ENCODE assay signal across 11 cellular contexts in genomic region chr1:67747667-67748066, GRCh38.
DNase-seq lines count a peak whose midpoint lies in the region; ATAC-seq and TF ChIP-seq lines count a peak whose summit lies in the region.
"Had no signal": no experiment of that assay in that cellular context is flagged by ENCODE, and none has a peak within 500 bp of the region (broad histone marks: within the 10 kb centered on the region; RNA-seq: fewer than 3 reads in every experiment).

No MANE protein-coding gene starts in this region.

- H3K56ac ChIP-seq in IMR-90 (ENCODE audit: extremely low read depth, insufficient read depth, low read length): peak overlapping the region; percentile 78; the same call in 1 of the 2 replicates

- no peak for TF ChIP-seq RAD21 in IMR-90 (IDR thresholded peaks at IDR 0.05; ENCODE audit: low read length)

- H3K36me3 ChIP-seq in IMR-90 (ENCODE audit: control insufficient read depth, insufficient read depth, low read length) (no peaks in the 10 kb centered on the region), mammary epithelial cell (ENCODE audit: insufficient read depth, low read length) (peaks cover 4% of the 10 kb centered on the region), right lobe of liver (no peaks in the 10 kb centered on the region), thyroid gland (no peaks in the 10 kb centered on the region)

- no peak overlapping the region; the same call in 2 of the 3 replicates for H2BK15ac ChIP-seq in IMR-90 (ENCODE audit: low read depth, low read length)

- POLR2A ChIA-PET in IMR-90 (lab: Charles Lee; ENCODE audit: unreplicated experiment): no interaction called here

- H2AK9ac ChIP-seq in IMR-90 (replicated peaks; ENCODE audit: low read depth, low read length, poor library complexity): no peak overlapping the region

- peak overlapping the region; percentile 37; the same call in 1 of the 2 replicates for H3K4me2 ChIP-seq in IMR-90 (ENCODE audit: low read depth, low read length)
- peak overlapping the region; percentile 91 for H3K4me2 ChIP-seq in mammary epithelial cell (ENCODE audit: insufficient read depth, low read depth, low read length)

- H3K4me3 ChIP-seq in IMR-90 (ENCODE audit: insufficient read depth, low read depth, low read length) (no peak overlapping the region), mammary epithelial cell (replicated peaks in 1 of 3; ENCODE audit: insufficient read depth in 1 of 3, low read depth in 2 of 3, low read length in 3 of 3) (no peak overlapping the region), right lobe of liver (peak overlapping the region in 1 of 3 donors; percentile 35), thyroid gland (replicated peaks in 1 of 3) (no peak overlapping the region)

- H2AFZ ChIP-seq in IMR-90 (replicated peaks; ENCODE audit: low read length, poor library complexity) (no peak overlapping the region), mammary epithelial cell (ENCODE audit: low read depth, low read length) (no peak overlapping the region)

- WGBS in IMR-90 (ENCODE audit: extremely low coverage in 2 of 2, insufficient read length in 1 of 2), 2 experiments: no CpG with 5 or more reads among the region's 2 CpGs
- WGBS in mammary epithelial cell (ENCODE audit: low coverage, missing lambda C conversion rate): 3% methylated on average over 2 of the region's 2 CpGs
- 28% methylated on average over 2 of the region's 2 CpGs for WGBS in right lobe of liver (ENCODE audit: insufficient coverage, low coverage, low lambda C conversion rate, missing lambda C conversion rate)
- 69 to 91% methylated on average over 2 of the region's 2 CpGs for WGBS in thyroid gland, 2 donors

- dilution Hi-C loops in IMR-90 (cut with HindIII; ENCODE audit: low sequenced_read_pairs, unreplicated experiment) (no loop called here), mammary epithelial cell (cut with HindIII; ENCODE audit: low sequenced_read_pairs) (no loop called here)

- BruUV-seq in IMR-90 (replicated peaks; lab: Mats Ljungman, UMichigan) (no TSS peak), mammary epithelial cell (replicated peaks; lab: Mats Ljungman, UMichigan) (no TSS peak)

- H4K91ac ChIP-seq in IMR-90 (ENCODE audit: insufficient read depth, low read depth, low read length): peak overlapping the region; percentile 80

- H3K4ac ChIP-seq in IMR-90 (ENCODE audit: low read depth, low read length): peak overlapping the region; percentile 75

- H2AK5ac ChIP-seq in IMR-90 (ENCODE audit: low read depth, low read length): no peak overlapping the region

- H3K9me3 ChIP-seq in IMR-90 (ENCODE audit: control insufficient read depth, insufficient read depth, low read length): no peaks in the 10 kb centered on the region
- H3K9me3 ChIP-seq in mammary epithelial cell (replicated peaks; ENCODE audit: insufficient read depth, low read length): no peaks in the 10 kb centered on the region
- H3K9me3 ChIP-seq in right lobe of liver: no peaks in the 10 kb centered on the region
- H3K9me3 ChIP-seq in thyroid gland: no peaks in the 10 kb centered on the region

- peak overlapping the region; percentile 26; the same call in 1 of the 2 replicates for H4K5ac ChIP-seq in IMR-90 (ENCODE audit: low read depth, low read length)

- intact Hi-C loops in IMR-90 (cut with micrococcal nuclease) (loop anchor here (2.0 kb wide), 1 partner anchor 63 kb away; the partner anchor contains the start of gene GADD45A), mammary epithelial cell (cut with micrococcal nuclease) (no loop called here), right lobe of liver (cut with DNase I) (no loop called here), thyroid gland (cut with DNase I) (no loop called here)

- peak overlapping the region; percentile 59 for H2BK20ac ChIP-seq in IMR-90 (ENCODE audit: low read depth, low read length)

- CTCF ChIA-PET in IMR-90 (lab: Yijun Ruan, JAX): interaction anchor here (1.3 kb wide), 1 partner anchor 12 kb away, joined by 3 read pairs; no protein-coding TSS in a partner anchor
- CTCF ChIA-PET in mammary epithelial cell (lab: Charles Lee; ENCODE audit: low non-redundant PET): interaction anchor here (0.5 kb wide), 1 partner anchor 364 kb away, joined by 4 read pairs; no protein-coding TSS in a partner anchor

- peak overlapping the region; percentile 96 for H2BK5ac ChIP-seq in IMR-90 (ENCODE audit: low read depth, low read length, poor library complexity, severe bottlenecking)

- peak overlapping the region; percentile 84; the same call in 1 of the 2 replicates for H3K18ac ChIP-seq in IMR-90 (ENCODE audit: low read depth, low read length)

- peak overlapping the region; percentile 36 for H3K14ac ChIP-seq in IMR-90 (replicated peaks; ENCODE audit: low read depth, low read length)

- peaks cover 17% of the 10 kb centered on the region for H3K9me1 ChIP-seq in IMR-90 (ENCODE audit: insufficient read depth, low read length)

- H3K27me3 ChIP-seq in IMR-90 (ENCODE audit: control insufficient read depth, insufficient read depth, low read length) (no peaks in the 10 kb centered on the region), mammary epithelial cell (ENCODE audit: insufficient read depth, low read length) (no peaks in the 10 kb centered on the region), right lobe of liver (no peaks in the 10 kb centered on the region), thyroid gland (no peaks in the 10 kb centered on the region)

- H3K4me1 ChIP-seq in IMR-90 (ENCODE audit: control insufficient read depth, insufficient read depth, low read length): peaks cover 22% of the 10 kb centered on the region
- peaks cover 58% of the 10 kb centered on the region for H3K4me1 ChIP-seq in mammary epithelial cell (ENCODE audit: insufficient read depth, low read length)
- H3K4me1 ChIP-seq in right lobe of liver: peaks cover 0 to 27% (median 13%) of the 10 kb centered on the region in 4 donors
- H3K4me1 ChIP-seq in thyroid gland: peaks cover 47 to 79% of the 10 kb centered on the region in 2 donors

- 0 out of 2 replicates have a peak, but pooled peaks cover 4% of the 10 kb centered on the region for H4K20me1 ChIP-seq in IMR-90 (ENCODE audit: insufficient read depth, low read length)
- H4K20me1 ChIP-seq in mammary epithelial cell (ENCODE audit: insufficient read depth, low read length): no peaks in the 10 kb centered on the region

- TF ChIP-seq CTCF in IMR-90 (conservative IDR thresholded peaks at IDR 0.05; ENCODE audit: low read depth, low read length) (no peak), mammary epithelial cell (conservative IDR thresholded peaks at IDR 0.05 in 1 of 2, IDR thresholded peaks at IDR 0.05 in 1 of 2; ENCODE audit: extremely low read depth in 1 of 2, insufficient read depth in 1 of 2, low read depth in 1 of 2, low read length in 2 of 2) (no peak), right lobe of liver (IDR thresholded peaks at IDR 0.05) (no peak), thyroid gland (IDR thresholded peaks at IDR 0.05) (no peak)

- DNase-seq in IMR-90 (peak; percentile 72), mammary epithelial cell (no peak), right lobe of liver (no peak), thyroid gland (no peak), medulla oblongata (ENCODE audit: extremely low spot score) (no peak), KG1 (lab: John Stamatoyannopoulos, UW) (no peak), cerebellum (ENCODE audit: low spot score) (no peak)
- DNase-seq: DMS79; effector memory CD4-positive, alpha-beta T cell; kidney glomerular epithelial cell had no signal

- TF ChIP-seq POLR2A in IMR-90 (IDR thresholded peaks at IDR 0.05; ENCODE audit: low read depth, low read length): no peak
- TF ChIP-seq POLR2A in right lobe of liver (IDR thresholded peaks at IDR 0.05): no peak
- TF ChIP-seq POLR2A in thyroid gland (IDR thresholded peaks at IDR 0.05): no peak

- H3K79me2 ChIP-seq in mammary epithelial cell (ENCODE audit: insufficient read depth, low read length): peaks cover 72% of the 10 kb centered on the region

- peak overlapping the region in 1 of 2 experiments; percentile 56; a peak in 2 of 4 replicates for H4K8ac ChIP-seq in IMR-90 (ENCODE audit: low read depth in 2 of 2, low read length in 2 of 2)

- H2BK120ac ChIP-seq in IMR-90 (ENCODE audit: low read depth, low read length): peak overlapping the region; percentile 86

- ATAC-seq in IMR-90 (ENCODE audit: low read depth): peak; percentile 24; the same call in 1 of the 2 replicates
- ATAC-seq in right lobe of liver: no peak
- no peak for ATAC-seq in GM18511 (IDR thresholded peaks at IDR 0.05; ENCODE audit: unreplicated experiment)

- H3K27ac ChIP-seq in IMR-90 (ENCODE audit: insufficient read depth, low read length) (peak overlapping the region; percentile 84; the same call in 1 of the 2 replicates), mammary epithelial cell (ENCODE audit: insufficient read depth, low read depth, low read length) (peak overlapping the region; percentile 100), right lobe of liver (peak overlapping the region; percentile 24 to 78 (median 54)), thyroid gland (peak overlapping the region; percentile 95 to 96 (median 95))

- in situ Hi-C loops in IMR-90 (cut with MboI; ENCODE audit: low sequenced_read_pairs) (no loop called here), mammary epithelial cell (cut with MboI; ENCODE audit: low sequenced_read_pairs in 2 of 2) (no loop called here)

- H3K9ac ChIP-seq in IMR-90 (ENCODE audit: low read depth, low read length): no peak overlapping the region
- H3K9ac ChIP-seq in mammary epithelial cell (ENCODE audit: insufficient read depth, low read length): peak overlapping the region; percentile 95

- peak overlapping the region; percentile 10; the same call in 1 of the 2 replicates for H3K23ac ChIP-seq in IMR-90 (ENCODE audit: low read depth, low read length)

- peaks cover 45 to 83% of the 10 kb centered on the region in 2 experiments for H3K79me1 ChIP-seq in IMR-90 (ENCODE audit: low read depth in 1 of 2, low read length in 2 of 2)

TF ChIP-seq in IMR-90, 13 proteins besides CTCF, POLR2A, EP300 and RAD21 (continues in another document):
- no peak for TF ChIP-seq FOS (IDR thresholded peaks at IDR 0.05; ENCODE audit: low read depth, low read length)
- no peak for TF ChIP-seq CHD1 (IDR thresholded peaks at IDR 0.05; ENCODE audit: low read depth, low read length)
- TF ChIP-seq MXI1 (IDR thresholded peaks at IDR 0.05; ENCODE audit: borderline replicate concordance, low read depth, low read length): no peak
- no peak for TF ChIP-seq RFX5 (IDR thresholded peaks at IDR 0.05; ENCODE audit: low read depth, low read length)
- no peak for TF ChIP-seq MAZ (IDR thresholded peaks at IDR 0.05; ENCODE audit: borderline replicate concordance, low read depth, low read length)
- TF ChIP-seq BHLHE40 (IDR thresholded peaks at IDR 0.05; ENCODE audit: low read depth, low read length): no peak
- no peak for TF ChIP-seq SMC3 (IDR thresholded peaks at IDR 0.05; ENCODE audit: low read depth, low read length)
- no peak for TF ChIP-seq CEBPB (IDR thresholded peaks at IDR 0.05; ENCODE audit: low read depth, low read length)
- TF ChIP-seq MAFK (IDR thresholded peaks at IDR 0.05; ENCODE audit: low read depth, low read length): no peak
- no peak for TF ChIP-seq NFE2L2 (IDR thresholded peaks at IDR 0.05; ENCODE audit: low read depth, low read length)
